In genomic region chr17:77322284-77322533, GRCh38 we compare ENCODE assay signal across 9 cellular contexts.
DNase-seq lines count a peak whose midpoint lies in the region; ATAC-seq, FAIRE-seq and TF ChIP-seq lines count a peak whose summit lies in the region.
"Had no signal": no experiment of that assay in that cellular context is flagged by ENCODE, and none has a peak within 500 bp of the region (broad histone marks: within the 10 kb centered on the region; RNA-seq: fewer than 3 reads in every experiment).

No MANE protein-coding gene starts in this region.

- no peak overlapping the region for H3K27ac ChIP-seq in KMS-11
- H3K27ac ChIP-seq in H1 (ENCODE audit: low read depth, low read length) = no peak overlapping the region
- H3K27ac ChIP-seq in ovary = peak overlapping the region; percentile 91

- no peak for TF ChIP-seq RAD21 in H1 (IDR thresholded peaks at IDR 0.05 in 1 of 2, conservative IDR thresholded peaks at IDR 0.05 in 1 of 2; ENCODE audit: low read depth in 2 of 2, low read length in 2 of 2)

- peaks cover 72% of the 10 kb centered on the region for H3K79me2 ChIP-seq in KMS-11 (ENCODE audit: insufficient read depth, low read depth)
- peaks cover 0 to 10% of the 10 kb centered on the region in 2 experiments; a peak in 1 of 4 replicates for H3K79me2 ChIP-seq in H1 (ENCODE audit: control insufficient read depth in 1 of 2, insufficient read depth in 2 of 2, low read length in 2 of 2)

- no peak overlapping the region for H2AFZ ChIP-seq in KMS-11 (ENCODE audit: low read depth)
- H2AFZ ChIP-seq in H1 (ENCODE audit: low read length) = no peak overlapping the region

- H4K8ac ChIP-seq in H1 (ENCODE audit: extremely low read depth, insufficient read depth, low read length) = no peak overlapping the region

- H3K18ac ChIP-seq in H1 (ENCODE audit: extremely low read depth, low read length) = no peak overlapping the region

- no peak for DNase-seq in AG09309 (ENCODE audit: low read depth)
- no peak for DNase-seq in H1 (ENCODE audit: low read depth in 1 of 2, low spot score in 2 of 2)
- no peak for DNase-seq in ovary
- no peak for DNase-seq in medulla oblongata (ENCODE audit: extremely low spot score)
- DNase-seq in cerebellar nuclear complex (lab: John Stamatoyannopoulos, UW) = no peak
- DNase-seq in glomerular visceral epithelial cell (ENCODE audit: extremely low spot score) = no peak
- DNase-seq: DND-41 had no signal

- H3K4ac ChIP-seq in H1 (replicated peaks; ENCODE audit: insufficient read length, low read depth, low read length) = no peak overlapping the region

- 0 out of 2 replicates have a peak overlapping the region, but pooled peaks have one; percentile 56 for H2BK5ac ChIP-seq in H1 (ENCODE audit: low read depth, low read length)

- H3K23ac ChIP-seq in H1 (ENCODE audit: insufficient read length) = no peak overlapping the region

- FAIRE-seq in H1 (lab: Jason Lieb, UNC) = no peak

- H3K9ac ChIP-seq in KMS-11 (no peak overlapping the region; the same call in 1 of the 2 replicates), H1 (replicated peaks in 1 of 4; ENCODE audit: extremely low read depth in 1 of 4, low read depth in 3 of 4, low read length in 3 of 4) (no peak overlapping the region)

- H2BK12ac ChIP-seq in H1 (ENCODE audit: low read depth, low read length) = no peak overlapping the region

- H3K4me2 ChIP-seq in KMS-11 = peak overlapping the region; percentile 44
- H3K4me2 ChIP-seq in H1 (ENCODE audit: insufficient read depth in 1 of 2, low read depth in 2 of 2, low read length in 2 of 2) = no peak overlapping the region

- H2BK15ac ChIP-seq in H1 (ENCODE audit: low read length) = no peak overlapping the region

- H2BK120ac ChIP-seq in H1 (replicated peaks; ENCODE audit: low read depth, low read length) = no peak overlapping the region

- intact Hi-C loops in ovary (cut with DNase I) = no loop called here

- no peaks in the 10 kb centered on the region for H3K27me3 ChIP-seq in KMS-11 (ENCODE audit: insufficient read depth, low read depth)
- H3K27me3 ChIP-seq in H1 (replicated peaks in 1 of 4; ENCODE audit: control insufficient read depth in 3 of 4, extremely low read depth in 1 of 4, insufficient read depth in 3 of 4, low read length in 3 of 4) = no peaks in the 10 kb centered on the region
- no peaks in the 10 kb centered on the region for H3K27me3 ChIP-seq in ovary

- POLR2A ChIA-PET in H1 (lab: Charles Lee; ENCODE audit: partially characterized antibody) = no interaction called here

- H3K9me3 ChIP-seq in H1 (ENCODE audit: insufficient read depth in 2 of 2, low read depth in 1 of 2, low read length in 1 of 2) = no peaks in the 10 kb centered on the region
- H3K9me3 ChIP-seq in ovary = no peaks in the 10 kb centered on the region

- no peak overlapping the region for H3K14ac ChIP-seq in H1 (ENCODE audit: insufficient read length)

- H3K23me2 ChIP-seq in H1 (ENCODE audit: low read depth, low read length) = no peaks in the 10 kb centered on the region

- no peak overlapping the region for H2AK5ac ChIP-seq in H1 (ENCODE audit: low read depth, low read length)

- no peak overlapping the region for H4K5ac ChIP-seq in H1 (ENCODE audit: insufficient read length, low read depth, low read length)

- TF ChIP-seq EP300 in H1 (IDR thresholded peaks at IDR 0.05; ENCODE audit: borderline replicate concordance in 1 of 2, low read depth in 2 of 2, low read length in 2 of 2) (no peak), ovary (IDR thresholded peaks at IDR 0.05) (no peak)

- no peak overlapping the region for H2BK20ac ChIP-seq in H1 (ENCODE audit: low read length)

- no peak for ATAC-seq in GM18519 (IDR thresholded peaks at IDR 0.05; ENCODE audit: low FRiP score, unreplicated experiment)

- no peak for TF ChIP-seq POLR2A in H1 (IDR thresholded peaks at IDR 0.05; ENCODE audit: control extremely low read depth in 1 of 2, low read depth in 2 of 2, low read length in 2 of 2)
- no peak for TF ChIP-seq POLR2A in ovary (IDR thresholded peaks at IDR 0.05)

- CTCF ChIA-PET in H1 (lab: Charles Lee; ENCODE audit: partially characterized antibody) = interaction anchor here (0.8 to 2.2 kb wide), 6 partner anchors 9 to 179 kb away, joined by 3 to 6 read pairs (median 4); no protein-coding TSS in a partner anchor

- H3K79me1 ChIP-seq in H1 (ENCODE audit: low read depth, low read length) = no peaks in the 10 kb centered on the region; the same call in none of the 2 replicates

- peak overlapping the region; percentile 94 for H3K4me3 ChIP-seq in AG09309 (ENCODE audit: control insufficient read depth, low read depth, low read length)
- no peak overlapping the region for H3K4me3 ChIP-seq in KMS-11 (IDR thresholded peaks at IDR 0.05; ENCODE audit: insufficient read depth, low read depth, low read length)
- no peak overlapping the region for H3K4me3 ChIP-seq in H1 (ENCODE audit: extremely low read depth in 1 of 4, insufficient read depth in 2 of 4, low read depth in 3 of 4, low read length in 4 of 4)
- no peak overlapping the region for H3K4me3 ChIP-seq in ovary

- no peak overlapping the region for H3K56ac ChIP-seq in H1 (replicated peaks; ENCODE audit: insufficient read length, low read depth, low read length)

- no peaks in the 10 kb centered on the region for H4K20me1 ChIP-seq in KMS-11 (ENCODE audit: insufficient read depth)
- peaks cover 0 to 3% of the 10 kb centered on the region in 2 experiments for H4K20me1 ChIP-seq in H1 (replicated peaks in 1 of 2; ENCODE audit: control insufficient read depth in 1 of 2, insufficient read depth in 2 of 2, low read length in 2 of 2)

- 92% methylated on average over 8 of the region's 8 CpGs; no CpG with 5 or more reads in 1 of the 2 experiments for WGBS in H1 (ENCODE audit: extremely low coverage in 1 of 2, insufficient coverage in 1 of 2, insufficient read length in 1 of 2, insufficient replicate concordance in 2 of 2, low coverage in 1 of 2, low lambda C conversion rate in 2 of 2, missing lambda C conversion rate in 1 of 2), 2 experiments
- 57 to 78% (median 69%) methylated on average over 8 of the region's 8 CpGs for WGBS in ovary, 3 donors

- H3K4me1 ChIP-seq in KMS-11 (ENCODE audit: low read depth, poor library complexity, severe bottlenecking) (peaks cover 51% of the 10 kb centered on the region), H1 (replicated peaks in 1 of 4; ENCODE audit: control insufficient read depth in 3 of 4, insufficient read depth in 4 of 4, low read length in 3 of 4) (peaks cover 0 to 27% (median 4%) of the 10 kb centered on the region in 4 experiments; a peak in 5 of 7 replicates), ovary (ENCODE audit: insufficient read depth) (peaks cover 35% of the 10 kb centered on the region)

- H3K36me3 ChIP-seq in KMS-11 (ENCODE audit: insufficient read depth) (no peaks in the 10 kb centered on the region), H1 (ENCODE audit: control insufficient read depth in 2 of 4, insufficient read depth in 4 of 4, low read length in 3 of 4) (no peaks in the 10 kb centered on the region), ovary (no peaks in the 10 kb centered on the region)

- no peak for TF ChIP-seq CTCF in AG09309 (IDR thresholded peaks at IDR 0.05; ENCODE audit: control insufficient read depth, insufficient read depth, low read depth, low read length, missing control alignments)
- TF ChIP-seq CTCF in KMS-11 (conservative IDR thresholded peaks at IDR 0.05; ENCODE audit: low read depth, low read length) = no peak
- no peak for TF ChIP-seq CTCF in H1 (IDR thresholded peaks at IDR 0.05; ENCODE audit: control extremely low read depth in 1 of 3, insufficient read depth in 1 of 3, low read depth in 1 of 3, low read length in 3 of 3)
- TF ChIP-seq CTCF in ovary (IDR thresholded peaks at IDR 0.05) = no peak

- no peak overlapping the region for H4K91ac ChIP-seq in H1 (replicated peaks; ENCODE audit: insufficient read length, low read length)

TF ChIP-seq in H1, 55 proteins besides CTCF, POLR2A, EP300 and RAD21:
- TF ChIP-seq FOSL1 (IDR thresholded peaks at IDR 0.05; ENCODE audit: insufficient read depth, low read depth, low read length) (no peak), TEAD4 (IDR thresholded peaks at IDR 0.05; ENCODE audit: low read depth, low read length) (no peak), SIN3A (conservative IDR thresholded peaks at IDR 0.05 in 1 of 2, IDR thresholded peaks at IDR 0.05 in 1 of 2; ENCODE audit: low read depth in 1 of 2, low read length in 2 of 2) (no peak), RXRA (IDR thresholded peaks at IDR 0.05; ENCODE audit: insufficient read depth, low read depth, low read length) (no peak), HDAC6 (IDR thresholded peaks at IDR 0.05; ENCODE audit: low read depth, low read length) (no peak), SIRT6 (IDR thresholded peaks at IDR 0.05; ENCODE audit: low read length) (no peak), YY1 (IDR thresholded peaks at IDR 0.05; ENCODE audit: low read depth, low read length) (no peak), CTBP2 (IDR thresholded peaks at IDR 0.05; ENCODE audit: borderline replicate concordance, insufficient read depth, insufficient read length, low read length) (no peak), CHD2 (IDR thresholded peaks at IDR 0.05; ENCODE audit: low read length) (no peak), SIX5 (IDR thresholded peaks at IDR 0.05; ENCODE audit: low read depth, low read length) (no peak), SP2 (IDR thresholded peaks at IDR 0.05; ENCODE audit: low read length) (no peak), RBBP5 (IDR thresholded peaks at IDR 0.05; ENCODE audit: borderline replicate concordance, low read depth, low read length) (no peak), BCL11A (IDR thresholded peaks at IDR 0.05; ENCODE audit: low read depth in 2 of 2, low read length in 2 of 2) (no peak), TAF1 (IDR thresholded peaks at IDR 0.05; ENCODE audit: low read depth, low read length) (no peak)

Comparison
In these comparisons a context has a peak if more than half of its experiments do, and no peak if none do; other contexts are left out.
1. H3K27ac ChIP-seq: peak in ovary (2 of 2); none in KMS-11 (single experiment) and H1 (single experiment).